ENCODE assay signal across 3 cellular contexts in genomic region chr13:104937881-104938280, GRCh38.
TF ChIP-seq lines count a peak whose summit lies in the region.

No MANE protein-coding gene starts in this region.

TF ChIP-seq in SK-N-SH, 30 proteins besides CTCF, POLR2A, EP300 and RAD21 (continued from another document):
- TF ChIP-seq, protein P1, sequence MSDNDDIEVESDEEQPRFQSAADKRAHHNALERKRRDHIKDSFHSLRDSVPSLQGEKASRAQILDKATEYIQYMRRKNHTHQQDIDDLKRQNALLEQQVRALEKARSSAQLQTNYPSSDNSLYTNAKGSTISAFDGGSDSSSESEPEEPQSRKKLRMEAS (IDR thresholded peaks at IDR 0.05; ENCODE audit: low read depth), result no peak
- TF ChIP-seq PBX3 (IDR thresholded peaks at IDR 0.05), result no peak
- TF ChIP-seq ELF1 (IDR thresholded peaks at IDR 0.05), result no peak
- no peak for TF ChIP-seq MEF2A (IDR thresholded peaks at IDR 0.05; ENCODE audit: borderline replicate concordance, low read depth)
- TF ChIP-seq FOXM1 (IDR thresholded peaks at IDR 0.05; ENCODE audit: low read depth), result no peak
- no peak for TF ChIP-seq RCOR1 (IDR thresholded peaks at IDR 0.05; ENCODE audit: low read length)
- TF ChIP-seq FOXJ3 (CRISPR knock-in tag; IDR thresholded peaks at IDR 0.05), result no peak
- no peak for TF ChIP-seq SIN3A (IDR thresholded peaks at IDR 0.05; ENCODE audit: borderline replicate concordance, low read depth, low read length)
TF ChIP-seq in SK-N-SH: peak in this region for 0.

TF ChIP-seq in SK-N-SH treated with all-trans-retinoic acid at 6 μM for 48 hours, 23 proteins besides CTCF, POLR2A, EP300 and RAD21:
- TF ChIP-seq ISL1 (CRISPR knock-in tag; IDR thresholded peaks at IDR 0.05) (no peak), RARB (CRISPR knock-in tag; IDR thresholded peaks at IDR 0.05) (no peak), CREB5 (CRISPR knock-in tag; IDR thresholded peaks at IDR 0.05; ENCODE audit: low read depth) (no peak), TCF4 (CRISPR knock-in tag; IDR thresholded peaks at IDR 0.05; ENCODE audit: borderline replicate concordance) (no peak), ESRRG (CRISPR knock-in tag; IDR thresholded peaks at IDR 0.05) (no peak)
TF ChIP-seq in SK-N-SH treated with all-trans-retinoic acid at 6 μM for 48 hours: peak in this region for 0.

TF ChIP-seq in H1, 55 proteins besides CTCF, POLR2A, EP300 and RAD21:
- TF ChIP-seq ATF3 (IDR thresholded peaks at IDR 0.05; ENCODE audit: insufficient read depth, low read depth, low read length), result no peak
